In the genomic region with DNA sequence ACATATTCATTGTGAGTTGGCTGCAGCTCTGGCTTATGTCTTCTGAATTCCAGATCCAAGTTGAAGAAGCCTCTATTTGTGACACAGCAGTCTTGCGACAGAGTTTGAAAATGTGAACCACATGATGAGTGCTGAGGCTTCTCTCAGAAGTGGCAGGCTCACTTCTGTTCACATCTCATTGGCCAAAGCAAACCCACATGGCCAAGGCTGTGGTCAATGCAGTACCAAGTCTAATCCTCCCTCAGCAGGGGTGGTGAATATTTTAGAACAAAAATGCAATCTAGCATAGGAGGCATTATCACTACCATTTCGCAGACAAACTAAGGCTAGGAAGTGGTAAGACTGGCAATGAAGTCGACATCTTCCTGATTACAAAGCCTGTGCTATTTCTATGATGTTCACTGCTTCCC, we compare ENCODE assay signal across 1 cellular context.
TF ChIP-seq lines count a peak whose summit lies in the region.

No MANE protein-coding gene starts in this region.

TF ChIP-seq in GM12878, 131 proteins besides CTCF, POLR2A, EP300 and RAD21 (continued from another document):
- TF ChIP-seq BHLHE40 (IDR thresholded peaks at IDR 0.05; ENCODE audit: borderline replicate concordance in 1 of 2, low read depth in 2 of 2, low read length in 1 of 2) (no peak), FOS (IDR thresholded peaks at IDR 0.05; ENCODE audit: borderline replicate concordance, extremely low read depth, insufficient read length) (no peak), SREBF2 (IDR thresholded peaks at IDR 0.05; ENCODE audit: low read length) (no peak), NR2C1 (IDR thresholded peaks at IDR 0.05) (no peak)
TF ChIP-seq in GM12878: peak in this region for 0.
